Comparison of ENCODE assay signal across 33 cellular contexts in the genomic region with DNA sequence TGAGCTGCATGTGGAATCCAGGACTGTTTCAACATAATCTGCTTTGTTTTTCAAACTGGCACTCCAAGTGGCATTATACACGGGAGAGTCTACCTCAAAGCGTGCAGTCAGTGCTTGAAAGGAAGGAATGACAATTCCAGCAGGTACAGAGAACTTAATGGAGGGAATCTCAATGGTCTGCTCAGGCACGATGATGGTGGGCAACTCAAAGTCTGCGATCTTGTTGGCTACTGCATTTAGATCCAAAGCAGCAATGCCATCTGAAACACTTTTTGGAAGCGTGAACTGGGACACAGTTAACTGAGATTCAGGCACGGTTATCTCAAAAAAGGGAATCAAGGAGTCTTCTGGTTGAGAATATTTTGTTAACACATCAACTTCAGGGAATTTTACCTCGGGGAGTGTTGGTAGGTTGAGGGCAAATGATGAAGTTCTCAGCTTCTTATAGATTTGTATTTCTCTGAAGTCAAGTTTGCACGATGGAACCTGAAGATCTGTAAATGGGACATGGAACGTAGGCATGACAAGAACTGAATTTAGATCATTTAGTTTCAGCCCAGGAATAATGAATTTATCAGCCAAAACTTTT. TPM values are rescaled to one million over a fixed set of nuclear protein-coding genes. Genes with fewer than 3 reads are reported as not detected.
"Had no signal": no experiment of that assay in that cellular context is flagged by ENCODE, and none has a peak within 500 bp of the region (broad histone marks: within the 10 kb centered on the region; RNA-seq: fewer than 3 reads in every experiment).

No MANE protein-coding gene starts in this region.

- H3K27ac ChIP-seq: neutrophil, ovary, parathyroid adenoma, psoas muscle, skin epidermis, spleen, suprapubic skin, testis, tibial artery, transverse colon, upper lobe of right lung, uterus had no signal

- H3K4me3 Mint-ChIP-seq: naive thymus-derived CD8-positive, alpha-beta T cell; natural killer cell treated with Interleukin-12 subunit alpha and Interleukin-12 subunit beta and Interleukin-15 and Interleukin-18, amount 100 ng/mL, for 72 hours; nephron progenitor cell; neural crest cell; stimulated activated memory B cell treated with anti-CD40 and anti-IgM and Interleukin-4, amounts not matched to agents 10 μg/mL and 1 μg/mL and 100 μg/mL, for 72 hours; stimulated activated naive CD8-positive, alpha-beta T cell treated with anti-CD3 and anti-CD28 coated beads, Interleukin-15, amount 100 ng/mL, for 72 hours; type B pancreatic cell had no signal

- H3K9ac ChIP-seq: parathyroid adenoma had no signal

- H3K36me3 ChIP-seq: neutrophil, ovary, spleen, suprapubic skin, transverse colon, upper lobe of right lung, uterus had no signal

- H3K9me3 ChIP-seq: neutrophil, ovary, psoas muscle, suprapubic skin, testis, transverse colon, upper lobe of right lung, uterus had no signal

- H3K36me3 Mint-ChIP-seq: naive thymus-derived CD8-positive, alpha-beta T cell; natural killer cell treated with Interleukin-12 subunit alpha and Interleukin-12 subunit beta and Interleukin-15 and Interleukin-18, amount 100 ng/mL, for 72 hours; stimulated activated memory B cell treated with anti-CD40 and anti-IgM and Interleukin-4, amounts not matched to agents 10 μg/mL and 1 μg/mL and 100 μg/mL, for 72 hours; type B pancreatic cell had no signal

- H3K4me3 ChIP-seq: ovary, psoas muscle, skin epidermis, smooth muscle cell, spleen, suprapubic skin, testis, tibial artery, transverse colon, upper lobe of right lung, uterus had no signal

- H3K4me1 ChIP-seq: parathyroid adenoma, psoas muscle, spleen, suprapubic skin, testis, tibial artery, transverse colon, upper lobe of right lung, uterus had no signal

- H3K4me1 Mint-ChIP-seq: naive thymus-derived CD8-positive, alpha-beta T cell; nephron progenitor cell; neural crest cell; stimulated activated memory B cell treated with anti-CD40 and anti-IgM and Interleukin-4, amounts not matched to agents 10 μg/mL and 1 μg/mL and 100 μg/mL, for 72 hours; stimulated activated naive CD8-positive, alpha-beta T cell treated with anti-CD3 and anti-CD28 coated beads, Interleukin-15, amount 100 ng/mL, for 72 hours had no signal

- H3K9me3 Mint-ChIP-seq: naive thymus-derived CD8-positive, alpha-beta T cell; natural killer cell treated with Interleukin-12 subunit alpha and Interleukin-12 subunit beta and Interleukin-15 and Interleukin-18, amount 100 ng/mL, for 72 hours; nephron progenitor cell; neural crest cell; stimulated activated memory B cell treated with anti-CD40 and anti-IgM and Interleukin-4, amounts not matched to agents 10 μg/mL and 1 μg/mL and 100 μg/mL, for 72 hours; stimulated activated naive CD8-positive, alpha-beta T cell treated with anti-CD3 and anti-CD28 coated beads, Interleukin-15, amount 100 ng/mL, for 72 hours; type B pancreatic cell had no signal

- H3K27ac Mint-ChIP-seq: naive thymus-derived CD8-positive, alpha-beta T cell; natural killer cell treated with Interleukin-12 subunit alpha and Interleukin-12 subunit beta and Interleukin-15 and Interleukin-18, amount 100 ng/mL, for 72 hours; nephron progenitor cell; progenitor cell of endocrine pancreas; stimulated activated memory B cell treated with anti-CD40 and anti-IgM and Interleukin-4, amounts not matched to agents 10 μg/mL and 1 μg/mL and 100 μg/mL, for 72 hours; stimulated activated naive CD8-positive, alpha-beta T cell treated with anti-CD3 and anti-CD28 coated beads, Interleukin-15, amount 100 ng/mL, for 72 hours; type B pancreatic cell had no signal

- DNase-seq: naive thymus-derived CD8-positive, alpha-beta T cell; nephron progenitor cell; nucleus accumbens; ovary; posterior cingulate gyrus; psoas muscle; right cardiac atrium; spleen; stimulated activated CD4-positive, alpha-beta T cell treated with anti-CD3 and anti-CD28 coated beads, Interleukin-12 subunit alpha, Interleukin-12 subunit beta, amount 100 ng/mL, for 4 hours; stimulated activated CD4-positive, alpha-beta T cell treated with anti-CD3 and anti-CD28 coated beads, Interleukin-1b, Interleukin-23, amount 100 ng/mL, for 48 hours; stimulated activated CD4-positive, alpha-beta T cell treated with anti-CD3 and anti-CD28 coated beads, Interleukin-4, amount 100 ng/mL, for 1 hour; stimulated activated CD4-positive, alpha-beta T cell treated with anti-CD3 and anti-CD28 coated beads, Interleukin-4, amount 100 ng/mL, for 4 hours; stimulated activated CD8-positive, alpha-beta memory T cell treated with anti-CD3 and anti-CD28 coated beads, Interleukin-4, amount 100 ng/mL, for 48 hours; stimulated activated naive CD4-positive, alpha-beta T cell; stimulated activated naive CD8-positive, alpha-beta T cell treated with anti-CD3 and anti-CD28 coated beads, Interleukin-15, amount 100 ng/mL, for 72 hours; stimulated activated naive CD8-positive, alpha-beta T cell treated with anti-CD3 and anti-CD28 coated beads, Interleukin-15, Interleukin-2, amounts not matched to agents 100 U/mL and 50 U/mL, for 24 hours; substantia nigra; testis; tibial artery; transverse colon; upper lobe of right lung; uterus had no signal

- H3K27me3 ChIP-seq: neutrophil, ovary, spleen, testis, tibial artery, transverse colon, upper lobe of right lung, uterus had no signal

- ATAC-seq: naive thymus-derived CD8-positive, alpha-beta T cell; natural killer cell treated with Interleukin-12 subunit alpha and Interleukin-12 subunit beta and Interleukin-15 and Interleukin-18, amount 100 ng/mL, for 72 hours; psoas muscle; right cardiac atrium; sciatic nerve; stimulated activated memory B cell treated with anti-CD40 and anti-IgM and Interleukin-4, amounts not matched to agents 10 μg/mL and 1 μg/mL and 100 μg/mL, for 72 hours; stimulated activated naive CD8-positive, alpha-beta T cell treated with anti-CD3 and anti-CD28 coated beads, Interleukin-15, amount 100 ng/mL, for 72 hours; stimulated activated naive CD8-positive, alpha-beta T cell treated with anti-CD3 and anti-CD28 coated beads, Interleukin-15, Interleukin-2, amounts not matched to agents 100 U/mL and 50 U/mL, for 24 hours; upper lobe of right lung had no signal

- H3K27me3 Mint-ChIP-seq: progenitor cell of endocrine pancreas had no signal

RNA-seq across cellular contexts. Expression of a gene that starts 38.7 kb away (rescaled TPM):
- total RNA-seq: naive thymus-derived CD8-positive, alpha-beta T cell; natural killer cell treated with Interleukin-12 subunit alpha and Interleukin-12 subunit beta and Interleukin-15 and Interleukin-18, amount 100 ng/mL, for 72 hours had no signal
- polyA plus RNA-seq: naive thymus-derived CD8-positive, alpha-beta T cell had no signal
